ENCODE assay signal across 10 cellular contexts in the genomic region with DNA sequence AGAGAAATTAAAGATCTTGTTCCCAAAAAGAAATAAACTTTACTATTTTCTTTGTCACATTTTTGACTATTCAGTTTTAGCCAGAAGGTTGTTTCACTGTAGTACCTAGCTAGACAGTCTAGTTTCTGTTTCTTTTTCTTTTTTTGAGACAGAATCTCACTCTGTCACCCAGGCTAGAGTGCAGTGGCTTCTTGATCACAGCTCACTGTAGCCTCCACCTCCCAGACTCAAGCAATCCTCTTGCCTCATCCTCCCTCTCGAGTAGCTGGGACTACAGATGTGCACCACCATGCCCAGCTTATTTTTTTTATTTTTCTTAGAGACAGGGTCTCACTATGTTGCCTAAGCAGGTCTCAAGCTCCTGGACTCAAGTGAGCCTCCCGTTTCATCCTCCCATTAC. TPM values are rescaled to one million over a fixed set of nuclear protein-coding genes. Genes with fewer than 3 reads are reported as not detected.
DNase-seq lines count a peak whose midpoint lies in the region; ATAC-seq and TF ChIP-seq lines count a peak whose summit lies in the region.
"Had no signal": no experiment of that assay in that cellular context is flagged by ENCODE, and none has a peak within 500 bp of the region (broad histone marks: within the 10 kb centered on the region; RNA-seq: fewer than 3 reads in every experiment).

No MANE protein-coding gene starts in this region.

- no peak for TF ChIP-seq CTCF in natural killer cell (IDR thresholded peaks at IDR 0.05)

- DNase-seq in activated CD4-positive, alpha-beta T cell treated with anti-CD3 and anti-CD28 coated beads, Interleukin-2, amount 10 ng/mL, durations not matched to agents 7 days and 5 days: peak; percentile 17
- no peak for DNase-seq in activated CD4-positive, alpha-beta T cell treated with anti-CD3 and anti-CD28 coated beads, Interleukin-2, amount 50 U/mL, for 1 hour
- DNase-seq in natural killer cell (no peak), head of caudate nucleus (no peak), UCSD-AML1 (lab: John Stamatoyannopoulos, UW; ENCODE audit: unreplicated experiment) (no peak)
- no peak for DNase-seq in effector memory CD4-positive, alpha-beta T cell
- DNase-seq: activated CD4-positive, alpha-beta T cell treated with anti-CD3 and anti-CD28 coated beads for 4 hours; hypothalamus had no signal

- POLR2A ChIA-PET in activated CD4-positive, alpha-beta T cell treated with anti-CD3 and anti-CD28 coated beads, Interleukin-2, amount 10 ng/mL, durations not matched to agents 7 days and 5 days (lab: Charles Lee): interaction anchor here (1.3 kb wide), 1 partner anchor 336 kb away, joined by 5 read pairs; no protein-coding TSS in a partner anchor

- H3K4me1 ChIP-seq in effector memory CD4-positive, alpha-beta T cell (ENCODE audit: control insufficient read depth, insufficient read depth, low read length, poor library complexity, severe bottlenecking): peaks cover 11% of the 10 kb centered on the region

- ATAC-seq in HG02571 (IDR thresholded peaks at IDR 0.05; ENCODE audit: unreplicated experiment): peak; percentile 42
- ATAC-seq in HG03520 (IDR thresholded peaks at IDR 0.05; ENCODE audit: unreplicated experiment): peak; percentile 46
- ATAC-seq in natural killer cell: no peak

- H3K27ac ChIP-seq in effector memory CD4-positive, alpha-beta T cell (ENCODE audit: insufficient read depth, low read length, poor library complexity, severe bottlenecking): no peak overlapping the region

- no peaks in the 10 kb centered on the region for H3K9me3 Mint-ChIP-seq in activated CD4-positive, alpha-beta T cell treated with anti-CD3 and anti-CD28 coated beads, Interleukin-2, amount 10 ng/mL, durations not matched to agents 7 days and 5 days
- H3K9me3 Mint-ChIP-seq in natural killer cell: no peaks in the 10 kb centered on the region

- intact Hi-C loops in natural killer cell (cut with micrococcal nuclease) (no loop called here), head of caudate nucleus (cut with DNase I) (loop anchor here (5.0 kb wide), 1 partner anchor 298 kb away; no protein-coding TSS in a partner anchor)

- peaks cover 9% of the 10 kb centered on the region for H3K36me3 Mint-ChIP-seq in activated CD4-positive, alpha-beta T cell treated with anti-CD3 and anti-CD28 coated beads, Interleukin-2, amount 10 ng/mL, durations not matched to agents 7 days and 5 days (ENCODE audit: low read depth)
- H3K36me3 Mint-ChIP-seq in natural killer cell: no peaks in the 10 kb centered on the region

- H3K4me3 ChIP-seq in effector memory CD4-positive, alpha-beta T cell (ENCODE audit: insufficient read depth, low read depth, low read length, poor library complexity, severe bottlenecking): no peak overlapping the region

- no peaks in the 10 kb centered on the region for H3K27me3 Mint-ChIP-seq in activated CD4-positive, alpha-beta T cell treated with anti-CD3 and anti-CD28 coated beads, Interleukin-2, amount 10 ng/mL, durations not matched to agents 7 days and 5 days
- no peaks in the 10 kb centered on the region for H3K27me3 Mint-ChIP-seq in natural killer cell (ENCODE audit: low read depth in 2 of 2)

- peaks cover 41% of the 10 kb centered on the region for H3K4me1 Mint-ChIP-seq in activated CD4-positive, alpha-beta T cell treated with anti-CD3 and anti-CD28 coated beads, Interleukin-2, amount 10 ng/mL, durations not matched to agents 7 days and 5 days
- peaks cover 34 to 44% of the 10 kb centered on the region in 2 donors for H3K4me1 Mint-ChIP-seq in natural killer cell

- peak overlapping the region; percentile 90 for H3K4me3 Mint-ChIP-seq in activated CD4-positive, alpha-beta T cell treated with anti-CD3 and anti-CD28 coated beads, Interleukin-2, amount 10 ng/mL, durations not matched to agents 7 days and 5 days
- H3K4me3 Mint-ChIP-seq in natural killer cell: peak overlapping the region; percentile 51

- no peaks in the 10 kb centered on the region for H3K9me3 ChIP-seq in effector memory CD4-positive, alpha-beta T cell (ENCODE audit: control insufficient read depth, low read length)

- H3K27me3 ChIP-seq in effector memory CD4-positive, alpha-beta T cell (replicated peaks; ENCODE audit: control insufficient read depth, insufficient read depth, low read length, poor library complexity, severe bottlenecking): no peaks in the 10 kb centered on the region

- peak overlapping the region; percentile 85 for H3K27ac Mint-ChIP-seq in activated CD4-positive, alpha-beta T cell treated with anti-CD3 and anti-CD28 coated beads, Interleukin-2, amount 10 ng/mL, durations not matched to agents 7 days and 5 days
- peak overlapping the region; percentile 47 to 69 for H3K27ac Mint-ChIP-seq in natural killer cell

- peaks cover 7% of the 10 kb centered on the region for H3K36me3 ChIP-seq in effector memory CD4-positive, alpha-beta T cell (ENCODE audit: control insufficient read depth, insufficient read depth, low read length)

- CTCF ChIA-PET in activated CD4-positive, alpha-beta T cell treated with anti-CD3 and anti-CD28 coated beads, Interleukin-2, amount 10 ng/mL, durations not matched to agents 7 days and 5 days (lab: Charles Lee): interaction anchor here (0.7 to 0.9 kb wide), 3 partner anchors 12 to 263 kb away, joined by 3 read pairs; no protein-coding TSS in a partner anchor

RNA-seq across cellular contexts. Expression of gene RBM45, which starts 2.2 kb away (rescaled TPM):
- total RNA-seq in activated CD4-positive, alpha-beta T cell treated with anti-CD3 and anti-CD28 coated beads, Interleukin-2, amount 10 ng/mL, durations not matched to agents 7 days and 5 days: 10 to 100 TPM; 19.0 to 22.0 TPM
- 10 to 100 TPM in 1 of 3 donors, 1 to 10 TPM in 2; 7.8 to 10.9 (median 9.1) TPM for total RNA-seq in natural killer cell

RNA-seq across cellular contexts. Expression of gene PDE11A, which starts 41.9 kb away (rescaled TPM):
- not detected for total RNA-seq in activated CD4-positive, alpha-beta T cell treated with anti-CD3 and anti-CD28 coated beads, Interleukin-2, amount 10 ng/mL, durations not matched to agents 7 days and 5 days
- total RNA-seq in natural killer cell: not detected

Comparison
In these comparisons a context has a peak if more than half of its experiments do, and no peak if none do; other contexts are left out.
1. ATAC-seq: peak in HG02571 (single experiment) and HG03520 (single experiment); none in natural killer cell (0 of 3).